ENCODE assay signal across 1 cellular context in genomic region chr20:48791666-48792071, GRCh38.
TF ChIP-seq lines count a peak whose summit lies in the region.

No MANE protein-coding gene starts in this region.

TF ChIP-seq in endothelial cell of umbilical vein, 7 proteins besides CTCF, POLR2A, EP300 and RAD21 (continued from another document):
- no peak for TF ChIP-seq GATA2 (IDR thresholded peaks at IDR 0.05; ENCODE audit: insufficient read depth, insufficient read length, low read depth, low read length)
- no peak for TF ChIP-seq MAX (IDR thresholded peaks at IDR 0.05; ENCODE audit: insufficient read depth, insufficient read length)
- no peak for TF ChIP-seq EZH2 (IDR thresholded peaks at IDR 0.05; ENCODE audit: borderline replicate concordance, low read depth, low read length, severe bottlenecking)
- TF ChIP-seq FOS (IDR thresholded peaks at IDR 0.05; ENCODE audit: borderline replicate concordance, insufficient read depth, low read length) = no peak
